28 cellular contexts compared by ENCODE assay signal in the genomic region with DNA sequence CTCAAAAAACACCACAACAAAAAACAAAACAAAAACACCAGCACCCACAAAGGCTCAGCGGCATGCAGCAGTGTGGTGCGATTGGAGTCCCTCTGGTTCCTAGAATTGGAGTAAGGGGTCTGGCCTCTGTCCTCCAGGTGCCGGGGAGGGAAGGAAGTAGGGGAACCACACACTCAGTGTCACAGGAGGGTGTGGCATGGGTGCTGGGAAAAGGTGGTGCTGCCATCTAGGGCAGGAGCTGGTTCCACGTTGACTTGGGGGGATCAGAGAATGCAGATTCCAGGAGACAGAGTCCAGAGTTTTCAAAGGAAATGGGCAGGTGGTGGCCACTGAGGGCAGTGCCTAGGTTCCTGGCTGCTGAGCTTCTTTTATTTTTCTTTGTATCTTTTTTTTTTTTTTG.
"Had no signal": no experiment of that assay in that cellular context is flagged by ENCODE, and none has a peak within 500 bp of the region (broad histone marks: within the 10 kb centered on the region; RNA-seq: fewer than 3 reads in every experiment).

No MANE protein-coding gene starts in this region.

- H3K4me1 ChIP-seq: pancreas, psoas muscle, transverse colon, uterus had no signal

- H3K36me3 Mint-ChIP-seq: activated naive CD4-positive, alpha-beta T cell treated with anti-CD3 and anti-CD28 coated beads, Interleukin-2, amount 10 ng/mL, durations not matched to agents 7 days and 5 days; mesothelial cell of epicardium; naive B cell had no signal

- H3K4me3 Mint-ChIP-seq: activated naive CD4-positive, alpha-beta T cell treated with anti-CD3 and anti-CD28 coated beads, Interleukin-2, amount 10 ng/mL, durations not matched to agents 7 days and 5 days; activated naive CD8-positive, alpha-beta T cell treated with anti-CD3 and anti-CD28 coated beads, Interleukin-2, amount 50 U/mL, for 24 hours; dendritic cell treated with granulocyte-macrophage colony-stimulating factor and Interleukin-4, amounts not matched to agents 40 ng/mL and 50 ng/mL, for 4 days; endodermal cell; mesothelial cell of epicardium; naive B cell had no signal

- H3K27ac ChIP-seq: pancreas, psoas muscle, transverse colon, uterus, VCaP had no signal

- H3K4me3 ChIP-seq: pancreas, psoas muscle, smooth muscle cell, transverse colon, uterus had no signal

- H3K27ac Mint-ChIP-seq: activated naive CD8-positive, alpha-beta T cell treated with anti-CD3 and anti-CD28 coated beads, Interleukin-2, amount 50 U/mL, for 24 hours; dendritic cell treated with granulocyte-macrophage colony-stimulating factor and Interleukin-4, amounts not matched to agents 40 ng/mL and 50 ng/mL, for 4 days; endodermal cell; mesothelial cell of epicardium; naive B cell had no signal

- H3K9me3 Mint-ChIP-seq: activated naive CD4-positive, alpha-beta T cell treated with anti-CD3 and anti-CD28 coated beads, Interleukin-2, amount 10 ng/mL, durations not matched to agents 7 days and 5 days; activated naive CD8-positive, alpha-beta T cell treated with anti-CD3 and anti-CD28 coated beads, Interleukin-2, amount 50 U/mL, for 24 hours; dendritic cell treated with granulocyte-macrophage colony-stimulating factor and Interleukin-4, amounts not matched to agents 40 ng/mL and 50 ng/mL, for 4 days; endodermal cell; mesothelial cell of epicardium; naive B cell had no signal

- H3K27me3 ChIP-seq: pancreas, uterus had no signal

- ATAC-seq: activated naive CD8-positive, alpha-beta T cell treated with anti-CD3 and anti-CD28 coated beads, Interleukin-2, amount 50 U/mL, for 24 hours; esophagus mucosa; left colon; pancreas; psoas muscle had no signal

- FAIRE-seq: keratinocyte, pancreas, TTC549 had no signal

- DNase-seq: activated CD4-positive, alpha-beta T cell treated with anti-CD3 and anti-CD28 coated beads for 48 hours; activated CD8-positive, alpha-beta memory T cell treated with anti-CD3 and anti-CD28 coated beads, Interleukin-2, amount 50 U/mL, for 4 hours; activated gamma-delta T cell; activated naive CD4-positive, alpha-beta T cell treated with anti-CD3 and anti-CD28 coated beads, Interleukin-2, amount 10 ng/mL, durations not matched to agents 7 days and 5 days; activated naive CD8-positive, alpha-beta T cell treated with anti-CD3 and anti-CD28 coated beads, Interleukin-2, amount 50 U/mL, for 24 hours; activated T-cell treated with anti-CD3 and anti-CD28 coated beads, Interleukin-2, amount 50 U/mL, for 1 hour; amygdala; caudate nucleus; endodermal cell; foreskin fibroblast; hippocampal formation; left colon; mammary epithelial cell; naive B cell; nucleus accumbens; psoas muscle; stimulated activated CD4-positive, alpha-beta T cell treated with anti-CD3 and anti-CD28 coated beads, Interleukin-2, amount 100 ng/mL, for 24 hours; stimulated activated naive CD4-positive, alpha-beta T cell treated with Interleukin-2 at 50 U/mL for 16 hours; transverse colon; uterus had no signal

- H3K9me3 ChIP-seq: pancreas, psoas muscle, transverse colon, uterus had no signal

- H3K36me3 ChIP-seq: pancreas, transverse colon, uterus had no signal

- H3K4me1 Mint-ChIP-seq: endodermal cell, mesothelial cell of epicardium had no signal
